8 cellular contexts compared by ENCODE assay signal in the genomic region with DNA sequence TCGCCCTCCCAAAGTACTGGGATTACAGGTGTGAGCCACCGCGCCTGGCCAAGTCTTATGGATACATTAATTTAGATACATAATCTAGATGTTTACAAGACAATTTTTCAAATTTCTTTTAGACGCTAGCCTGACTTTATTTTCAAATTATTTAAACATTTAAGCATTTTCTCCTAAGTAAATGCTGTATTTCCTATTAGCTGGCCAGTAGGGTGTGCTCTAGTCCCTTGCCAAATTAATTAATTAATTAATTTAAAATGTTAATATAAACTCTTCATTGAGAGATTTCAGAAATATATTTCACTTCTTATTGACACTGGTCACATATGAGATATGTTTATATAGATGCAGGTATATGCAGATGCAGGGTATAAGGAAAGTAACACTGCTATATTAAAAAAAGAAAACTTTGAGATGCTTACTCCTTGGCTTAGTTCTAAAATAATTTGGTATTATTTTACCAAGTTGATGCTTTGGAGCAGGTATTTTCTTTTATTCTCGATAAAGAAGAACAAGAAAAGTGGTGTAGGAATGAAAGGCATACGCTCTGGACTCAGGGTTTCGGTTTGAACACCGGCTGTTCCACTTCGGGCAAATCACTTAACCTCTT. TPM values are rescaled to one million over a fixed set of nuclear protein-coding genes. Genes with fewer than 3 reads are reported as not detected.
DNase-seq lines count a peak whose midpoint lies in the region; ATAC-seq and TF ChIP-seq lines count a peak whose summit lies in the region.

No MANE protein-coding gene starts in this region.

- H3K4me3 Mint-ChIP-seq in activated T-helper 17 cell treated with anti-CD3 and anti-CD28 coated beads, Interleukin-2, amount 50 U/mL, for 72 hours, result no peak overlapping the region

- no peaks in the 10 kb centered on the region for H3K36me3 Mint-ChIP-seq in activated T-helper 17 cell treated with anti-CD3 and anti-CD28 coated beads, Interleukin-2, amount 50 U/mL, for 72 hours (ENCODE audit: low read depth)

- H3K9me3 Mint-ChIP-seq in activated T-helper 17 cell treated with anti-CD3 and anti-CD28 coated beads, Interleukin-2, amount 50 U/mL, for 72 hours, result no peaks in the 10 kb centered on the region

- no peak overlapping the region for H3K4me3 ChIP-seq in BE2C (ENCODE audit: low read depth, low read length)
- H3K4me3 ChIP-seq in suprapubic skin, result no peak overlapping the region
- no peak overlapping the region for H3K4me3 ChIP-seq in effector memory CD4-positive, alpha-beta T cell (ENCODE audit: insufficient read depth, low read depth, low read length, poor library complexity, severe bottlenecking)

- no peak for TF ChIP-seq EP300 in suprapubic skin (IDR thresholded peaks at IDR 0.05)

- H3K27me3 ChIP-seq in BE2C (no peaks in the 10 kb centered on the region), suprapubic skin (no peaks in the 10 kb centered on the region)
- no peaks in the 10 kb centered on the region for H3K27me3 ChIP-seq in effector memory CD4-positive, alpha-beta T cell (replicated peaks; ENCODE audit: control insufficient read depth, insufficient read depth, low read length, poor library complexity, severe bottlenecking)

- H3K27ac Mint-ChIP-seq in activated T-helper 17 cell treated with anti-CD3 and anti-CD28 coated beads, Interleukin-2, amount 50 U/mL, for 72 hours, result no peak overlapping the region

- H3K36me3 ChIP-seq in BE2C, result no peaks in the 10 kb centered on the region
- H3K36me3 ChIP-seq in suprapubic skin, result no peaks in the 10 kb centered on the region
- no peaks in the 10 kb centered on the region for H3K36me3 ChIP-seq in effector memory CD4-positive, alpha-beta T cell (ENCODE audit: control insufficient read depth, insufficient read depth, low read length)

- no peak for DNase-seq in BE2C
- peak; percentile 32 for DNase-seq in GM20000 (ENCODE audit: low spot score)
- DNase-seq in RPMI8226, result peak; percentile 45
- DNase-seq in fibroblast of gingiva (ENCODE audit: low read depth), result peak; percentile 56
- no peak for DNase-seq in suprapubic skin (ENCODE audit: low spot score in 2 of 2)
- no peak for DNase-seq in effector memory CD4-positive, alpha-beta T cell
- DNase-seq in midbrain (lab: John Stamatoyannopoulos, UW), result no peak

- TF ChIP-seq CTCF in BE2C (IDR thresholded peaks at IDR 0.05; ENCODE audit: low read depth, low read length) (peak; percentile 45), GM20000 (IDR thresholded peaks at IDR 0.05; ENCODE audit: extremely low read depth, missing control alignments) (peak; percentile 28), suprapubic skin (IDR thresholded peaks at IDR 0.05) (peak; percentile 33 to 56)

- H3K27ac ChIP-seq in suprapubic skin, result no peak overlapping the region
- H3K27ac ChIP-seq in effector memory CD4-positive, alpha-beta T cell (ENCODE audit: insufficient read depth, low read length, poor library complexity, severe bottlenecking), result no peak overlapping the region

- 73% methylated on average over 9 of the region's 9 CpGs for WGBS in suprapubic skin

- H3K4me1 ChIP-seq in BE2C (no peaks in the 10 kb centered on the region), suprapubic skin (peaks cover 20% of the 10 kb centered on the region)
- H3K4me1 ChIP-seq in effector memory CD4-positive, alpha-beta T cell (ENCODE audit: control insufficient read depth, insufficient read depth, low read length, poor library complexity, severe bottlenecking), result peaks cover 4% of the 10 kb centered on the region

- peaks cover 6% of the 10 kb centered on the region for H3K4me1 Mint-ChIP-seq in activated T-helper 17 cell treated with anti-CD3 and anti-CD28 coated beads, Interleukin-2, amount 50 U/mL, for 72 hours

- ATAC-seq in activated T-helper 17 cell treated with anti-CD3 and anti-CD28 coated beads, Interleukin-2, amount 50 U/mL, for 72 hours (replicated peaks), result no peak

- TF ChIP-seq POLR2A in suprapubic skin (IDR thresholded peaks at IDR 0.05), result no peak

- peaks cover 8% of the 10 kb centered on the region for H3K27me3 Mint-ChIP-seq in activated T-helper 17 cell treated with anti-CD3 and anti-CD28 coated beads, Interleukin-2, amount 50 U/mL, for 72 hours

- H3K9me3 ChIP-seq in BE2C (no peaks in the 10 kb centered on the region), suprapubic skin (no peaks in the 10 kb centered on the region)
- H3K9me3 ChIP-seq in effector memory CD4-positive, alpha-beta T cell (ENCODE audit: control insufficient read depth, low read length), result no peaks in the 10 kb centered on the region

RNA-seq across cellular contexts. Expression of gene ERRFI1, which starts 5.2 kb away (rescaled TPM):
- polyA plus RNA-seq in BE2C (2012; ENCODE audit: insufficient read depth, insufficient read length, low read depth), result 9.3 TPM
- total RNA-seq in suprapubic skin, result 100 to 1,000 TPM; 128 to 312 (median 262) TPM
- 1 to 10 TPM; 1.8 to 3.1 TPM for total RNA-seq in activated T-helper 17 cell treated with anti-CD3 and anti-CD28 coated beads, Interleukin-2, amount 50 U/mL, for 72 hours

Comparison
In these comparisons a context has a peak if more than half of its experiments do, and no peak if none do; other contexts are left out.
1. DNase-seq: peak in GM20000 (single experiment), RPMI8226 (single experiment) and fibroblast of gingiva (single experiment); none in BE2C (single experiment), suprapubic skin (0 of 2), effector memory CD4-positive, alpha-beta T cell (0 of 3) and midbrain (single experiment).
2. RNA of gene ERRFI1, which starts 5.2 kb away (total RNA-seq): 128 to 312 TPM in suprapubic skin; 1.8 to 3.1 TPM in activated T-helper 17 cell treated with anti-CD3 and anti-CD28 coated beads, Interleukin-2, amount 50 U/mL, for 72 hours; every median in the first group is over 10 times any median in the second.
3. Peak in every context shown above with its lines, with median percentiles within 50 percentile points of each other: CTCF ChIP-seq.